Comparison of ENCODE assay signal across 9 cellular contexts in genomic region chr1:27403065-27403726, GRCh38. TPM values are rescaled to one million over a fixed set of nuclear protein-coding genes. Genes with fewer than 3 reads are reported as not detected.
DNase-seq lines count a peak whose midpoint lies in the region; ATAC-seq and TF ChIP-seq lines count a peak whose summit lies in the region.
"Had no signal": no experiment of that assay in that cellular context is flagged by ENCODE, and none has a peak within 500 bp of the region (broad histone marks: within the 10 kb centered on the region; RNA-seq: fewer than 3 reads in every experiment).

No MANE protein-coding gene starts in this region.

- TF ChIP-seq CTCF in AG10803 (conservative IDR thresholded peaks at IDR 0.05; ENCODE audit: low read length) (peak; percentile 39), prostate gland (IDR thresholded peaks at IDR 0.05) (peak in 2 of 4 experiments; percentile 38 to 40)

- peak overlapping the region; percentile 3 for H3K4me3 ChIP-seq in AG10803 (ENCODE audit: low read length)
- no peak overlapping the region for H3K4me3 ChIP-seq in prostate gland

- no peak for TF ChIP-seq POLR2A in prostate gland (IDR thresholded peaks at IDR 0.05)

- H3K27ac ChIP-seq in prostate gland: peak overlapping the region; percentile 70 to 77

- WGBS in prostate gland: 20% methylated on average over 24 of the region's 24 CpGs

- no peaks in the 10 kb centered on the region for H3K9me3 ChIP-seq in prostate gland

- intact Hi-C loops in cardiac septum (cut with DNase I) (no loop called here), prostate gland (cut with DNase I) (loop anchor here (5.0 kb wide), 1 partner anchor 154 kb away; no protein-coding TSS in a partner anchor)

- peaks cover 39% of the 10 kb centered on the region for H3K4me1 ChIP-seq in prostate gland (replicated peaks)

- H3K27me3 ChIP-seq in prostate gland (replicated peaks; ENCODE audit: insufficient read depth): no peaks in the 10 kb centered on the region

- DNase-seq in AG10803 (ENCODE audit: low read depth): peak; percentile 72
- DNase-seq in activated T-cell treated with anti-CD3 and anti-CD28 coated beads, Interleukin-2, amount 50 U/mL, for 48 hours: peak; percentile 45 to 62
- DNase-seq in cardiac septum (ENCODE audit: low spot score): peak; percentile 83
- peak; percentile 48 for DNase-seq in prostate gland (ENCODE audit: low spot score)
- no peak for DNase-seq in DMS53 (lab: John Stamatoyannopoulos, UW)
- DNase-seq in inferior parietal cortex (ENCODE audit: extremely low spot score): no peak

- peaks cover 0 to 4% of the 10 kb centered on the region in 2 donors for H3K36me3 ChIP-seq in prostate gland

- peak; percentile 68 for ATAC-seq in GM21619 (IDR thresholded peaks at IDR 0.05; ENCODE audit: unreplicated experiment)
- ATAC-seq in HG03342 (IDR thresholded peaks at IDR 0.05; ENCODE audit: unreplicated experiment): no peak

RNA-seq across cellular contexts. Expression of gene GPR3, which starts 10.8 kb away (rescaled TPM):
- total RNA-seq in cardiac septum (2.3 TPM), prostate gland (under 1 TPM; 0.14 to 0.57 TPM)

RNA-seq across cellular contexts. Expression of gene CD164L2, which starts 20.1 kb away (rescaled TPM):
- not detected for total RNA-seq in cardiac septum
- 1 to 10 TPM; 1.8 to 3.6 TPM for total RNA-seq in prostate gland
- total RNA-seq: glomerular endothelial cell had no signal

RNA-seq across cellular contexts. Expression of gene FCN3, which starts 28.6 kb away (rescaled TPM):
- total RNA-seq in cardiac septum: 32.2 TPM
- 10 to 100 TPM in 1 of 2 donors, under 1 TPM in 1; 0.82 to 15.6 TPM for total RNA-seq in prostate gland
- total RNA-seq: glomerular endothelial cell had no signal

RNA-seq across cellular contexts. Expression of gene MAP3K6, which starts 36.4 kb away (rescaled TPM):
- total RNA-seq in cardiac septum (53.1 TPM), prostate gland (10 to 100 TPM; 38.6 to 60.7 TPM)

Comparison
In these comparisons a context has a peak if more than half of its experiments do, and no peak if none do; other contexts are left out.
1. DNase-seq: peak in AG10803 (single experiment), activated T-cell treated with anti-CD3 and anti-CD28 coated beads, Interleukin-2, amount 50 U/mL, for 48 hours (2 of 2), cardiac septum (single experiment) and prostate gland (single experiment); none in DMS53 (single experiment) and inferior parietal cortex (single experiment).